ENCODE assay signal across 1 cellular context in genomic region chr10:103897241-103897774, GRCh38.
TF ChIP-seq lines count a peak whose summit lies in the region.

No MANE protein-coding gene starts in this region.

TF ChIP-seq in HCT116, 20 proteins besides CTCF, POLR2A, EP300 and RAD21 (continued from another document):
- TF ChIP-seq REST (IDR thresholded peaks at IDR 0.05; ENCODE audit: low read depth), result no peak
- TF ChIP-seq ELF1 (IDR thresholded peaks at IDR 0.05; ENCODE audit: borderline replicate concordance, low read depth), result no peak
- TF ChIP-seq EGR1 (IDR thresholded peaks at IDR 0.05; ENCODE audit: low read depth), result no peak
- no peak for TF ChIP-seq ZFX (IDR thresholded peaks at IDR 0.05)
